1 cellular context compared by ENCODE assay signal in the genomic region with DNA sequence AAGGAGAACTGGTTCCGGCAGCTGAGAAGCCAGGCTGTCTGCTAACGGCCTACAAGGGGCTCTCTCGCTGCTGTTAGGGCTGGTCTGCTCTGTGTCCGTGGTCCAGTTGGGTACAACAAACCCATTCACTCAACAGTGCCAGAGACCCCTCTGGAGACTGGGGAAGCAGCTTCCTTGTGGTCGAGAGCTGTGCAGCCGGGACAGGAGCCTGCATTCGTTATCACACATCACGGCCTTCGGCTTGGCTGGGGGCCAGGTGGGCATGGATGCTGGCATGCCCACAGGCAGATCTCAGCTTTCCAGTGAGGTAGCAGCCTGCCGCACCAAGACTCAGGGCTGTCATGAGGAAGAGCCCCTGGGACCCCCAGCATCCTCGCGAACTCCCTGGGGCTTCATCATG.
TF ChIP-seq lines count a peak whose summit lies in the region.

No MANE protein-coding gene starts in this region.

TF ChIP-seq in IMR-90, 13 proteins besides CTCF, POLR2A, EP300 and RAD21:
- no peak for TF ChIP-seq MXI1 (IDR thresholded peaks at IDR 0.05; ENCODE audit: borderline replicate concordance, low read depth, low read length)
- no peak for TF ChIP-seq RCOR1 (IDR thresholded peaks at IDR 0.05; ENCODE audit: insufficient replicate concordance, low read length)
- TF ChIP-seq, protein P1, sequence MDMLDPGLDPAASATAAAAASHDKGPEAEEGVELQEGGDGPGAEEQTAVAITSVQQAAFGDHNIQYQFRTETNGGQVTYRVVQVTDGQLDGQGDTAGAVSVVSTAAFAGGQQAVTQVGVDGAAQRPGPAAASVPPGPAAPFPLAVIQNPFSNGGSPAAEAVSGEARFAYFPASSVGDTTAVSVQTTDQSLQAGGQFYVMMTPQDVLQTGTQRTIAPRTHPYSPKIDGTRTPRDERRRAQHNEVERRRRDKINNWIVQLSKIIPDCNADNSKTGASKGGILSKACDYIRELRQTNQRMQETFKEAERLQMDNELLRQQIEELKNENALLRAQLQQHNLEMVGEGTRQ (IDR thresholded peaks at IDR 0.05; ENCODE audit: low read depth, low read length), result no peak
- TF ChIP-seq, protein P2, sequence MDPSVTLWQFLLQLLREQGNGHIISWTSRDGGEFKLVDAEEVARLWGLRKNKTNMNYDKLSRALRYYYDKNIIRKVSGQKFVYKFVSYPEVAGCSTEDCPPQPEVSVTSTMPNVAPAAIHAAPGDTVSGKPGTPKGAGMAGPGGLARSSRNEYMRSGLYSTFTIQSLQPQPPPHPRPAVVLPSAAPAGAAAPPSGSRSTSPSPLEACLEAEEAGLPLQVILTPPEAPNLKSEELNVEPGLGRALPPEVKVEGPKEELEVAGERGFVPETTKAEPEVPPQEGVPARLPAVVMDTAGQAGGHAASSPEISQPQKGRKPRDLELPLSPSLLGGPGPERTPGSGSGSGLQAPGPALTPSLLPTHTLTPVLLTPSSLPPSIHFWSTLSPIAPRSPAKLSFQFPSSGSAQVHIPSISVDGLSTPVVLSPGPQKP (IDR thresholded peaks at IDR 0.05; ENCODE audit: borderline replicate concordance, low read depth, low read length), result no peak
- TF ChIP-seq MAFK (IDR thresholded peaks at IDR 0.05; ENCODE audit: low read depth, low read length), result no peak
- no peak for TF ChIP-seq CEBPB (IDR thresholded peaks at IDR 0.05; ENCODE audit: low read depth, low read length)
- TF ChIP-seq RFX5 (IDR thresholded peaks at IDR 0.05; ENCODE audit: low read depth, low read length), result no peak
- TF ChIP-seq SMC3 (IDR thresholded peaks at IDR 0.05; ENCODE audit: low read depth, low read length), result no peak
- TF ChIP-seq CHD1 (IDR thresholded peaks at IDR 0.05; ENCODE audit: low read depth, low read length), result no peak
- TF ChIP-seq BHLHE40 (IDR thresholded peaks at IDR 0.05; ENCODE audit: low read depth, low read length), result no peak
- no peak for TF ChIP-seq MAZ (IDR thresholded peaks at IDR 0.05; ENCODE audit: borderline replicate concordance, low read depth, low read length)
- TF ChIP-seq FOS (IDR thresholded peaks at IDR 0.05; ENCODE audit: low read depth, low read length), result no peak
- no peak for TF ChIP-seq NFE2L2 (IDR thresholded peaks at IDR 0.05; ENCODE audit: low read depth, low read length)
